8 cellular contexts compared by ENCODE assay signal in genomic region chr17:12021604-12022003, GRCh38. TPM values are rescaled to one million over a fixed set of nuclear protein-coding genes. Genes with fewer than 3 reads are reported as not detected.
A peak's percentile ranks its signal among the peaks of the same experiment; 100 is the strongest.
DNase-seq lines count a peak whose midpoint lies in the region; ATAC-seq, FAIRE-seq and TF ChIP-seq lines count a peak whose summit lies in the region.

No MANE protein-coding gene starts in this region.

- no peak overlapping the region for H3K4ac ChIP-seq in H1 (replicated peaks; ENCODE audit: insufficient read length, low read depth, low read length)

- no peaks in the 10 kb centered on the region for H3K9me3 Mint-ChIP-seq in CD8-positive, alpha-beta memory T cell

- H3K4me3 Mint-ChIP-seq in CD8-positive, alpha-beta memory T cell, result peak overlapping the region; percentile 81 to 94 (median 85)

- H2BK12ac ChIP-seq in H1 (ENCODE audit: low read depth, low read length), result no peak overlapping the region

- H2BK20ac ChIP-seq in H1 (ENCODE audit: low read length), result no peak overlapping the region

- H3K27ac Mint-ChIP-seq in CD8-positive, alpha-beta memory T cell, result peak overlapping the region; percentile 46 to 91 (median 84)

- 47% methylated on average over 1 of the region's 3 CpGs; no CpG with 5 or more reads in 1 of the 2 experiments for WGBS in H1 (ENCODE audit: extremely low coverage in 1 of 2, insufficient coverage in 1 of 2, insufficient read length in 1 of 2, insufficient replicate concordance in 2 of 2, low coverage in 1 of 2, low lambda C conversion rate in 2 of 2, missing lambda C conversion rate in 1 of 2), 2 experiments

- H3K79me1 ChIP-seq in H1 (ENCODE audit: low read depth, low read length), result peaks cover 3% of the 10 kb centered on the region

- no peak overlapping the region for H2BK15ac ChIP-seq in H1 (ENCODE audit: low read length)

- H3K23ac ChIP-seq in H1 (ENCODE audit: insufficient read length), result no peak overlapping the region

- H2BK120ac ChIP-seq in H1 (replicated peaks; ENCODE audit: low read depth, low read length), result no peak overlapping the region

- CTCF ChIA-PET in CD8-positive, alpha-beta memory T cell (lab: Charles Lee), result interaction anchor here (3.4 kb wide), 1 partner anchor 24 kb away, joined by 23 read pairs; the partner anchor contains the start of gene ZNF18
- CTCF ChIA-PET in H1 (lab: Charles Lee; ENCODE audit: partially characterized antibody), result no interaction called here

- peaks cover 46 to 63% (median 61%) of the 10 kb centered on the region in 3 donors for H3K4me1 Mint-ChIP-seq in CD8-positive, alpha-beta memory T cell

- H4K5ac ChIP-seq in H1 (ENCODE audit: insufficient read length, low read depth, low read length), result no peak overlapping the region

- ATAC-seq in esophagus mucosa (no peak), HG03095 (IDR thresholded peaks at IDR 0.05; ENCODE audit: unreplicated experiment) (no peak)

- peak overlapping the region in 3 of 4 experiments; percentile 59 to 85 (median 76); a peak in 3 of 7 replicates for H3K9ac ChIP-seq in H1 (replicated peaks in 1 of 4; ENCODE audit: extremely low read depth in 1 of 4, low read depth in 3 of 4, low read length in 3 of 4)

- no peaks in the 10 kb centered on the region for H3K27me3 ChIP-seq in CD8-positive, alpha-beta memory T cell (ENCODE audit: insufficient read depth, low read length, poor library complexity, severe bottlenecking)
- H3K27me3 ChIP-seq in MG63 (no peaks in the 10 kb centered on the region; the same call in 1 of the 2 replicates), H1 (replicated peaks in 1 of 4; ENCODE audit: control insufficient read depth in 3 of 4, extremely low read depth in 1 of 4, insufficient read depth in 3 of 4, low read length in 3 of 4) (no peaks in the 10 kb centered on the region; a peak in 1 of 7 replicates), neutrophil (peaks cover 26% of the 10 kb centered on the region)

- H2BK5ac ChIP-seq in H1 (ENCODE audit: low read depth, low read length), result no peak overlapping the region

- H3K79me2 ChIP-seq in H1 (ENCODE audit: control insufficient read depth in 1 of 2, insufficient read depth in 2 of 2, low read length in 2 of 2), result peaks cover 3 to 53% of the 10 kb centered on the region in 2 experiments; a peak in 3 of 4 replicates

- FAIRE-seq in H1 (lab: Jason Lieb, UNC), result no peak

- H3K36me3 ChIP-seq in CD8-positive, alpha-beta memory T cell (ENCODE audit: insufficient read depth, low read length), result no peaks in the 10 kb centered on the region
- H3K36me3 ChIP-seq in MG63 (peaks cover 8% of the 10 kb centered on the region; the same call in 1 of the 2 replicates), H1 (ENCODE audit: control insufficient read depth in 2 of 4, insufficient read depth in 4 of 4, low read length in 3 of 4) (no peaks in the 10 kb centered on the region), neutrophil (no peaks in the 10 kb centered on the region)

- POLR2A ChIA-PET in CD8-positive, alpha-beta memory T cell (lab: Charles Lee), result interaction anchor here (2.0 kb wide), 1 partner anchor 25 kb away, joined by 20 read pairs; the partner anchor contains the start of gene ZNF18
- POLR2A ChIA-PET in H1 (lab: Charles Lee; ENCODE audit: partially characterized antibody), result interaction anchor here (1.0 to 4.8 kb wide), 12 partner anchors 9 to 1273 kb away, joined by 3 to 49 read pairs (median 6); partner anchors contain the start of gene ZNF18

- TF ChIP-seq POLR2A in H1 (IDR thresholded peaks at IDR 0.05; ENCODE audit: control extremely low read depth in 1 of 2, low read depth in 2 of 2, low read length in 2 of 2) (no peak), erythroblast (IDR thresholded peaks at IDR 0.05; ENCODE audit: low read length) (no peak)

- H3K23me2 ChIP-seq in H1 (ENCODE audit: low read depth, low read length), result peaks cover 2% of the 10 kb centered on the region; the same call in 1 of the 2 replicates

- H3K56ac ChIP-seq in H1 (replicated peaks; ENCODE audit: insufficient read length, low read depth, low read length), result no peak overlapping the region

- no peak overlapping the region for H2AFZ ChIP-seq in H1 (ENCODE audit: low read length)

- H3K36me3 Mint-ChIP-seq in CD8-positive, alpha-beta memory T cell, result no peaks in the 10 kb centered on the region

- no peak overlapping the region for H3K27ac ChIP-seq in CD8-positive, alpha-beta memory T cell (ENCODE audit: low read depth, low read length)
- H3K27ac ChIP-seq in H1 (ENCODE audit: low read depth, low read length), result no peak overlapping the region
- no peak overlapping the region for H3K27ac ChIP-seq in neutrophil

- no peak overlapping the region for H3K14ac ChIP-seq in H1 (ENCODE audit: insufficient read length)

- H3K4me2 ChIP-seq in H1 (ENCODE audit: insufficient read depth in 1 of 2, low read depth in 2 of 2, low read length in 2 of 2), result peak overlapping the region; percentile 63 to 67

- no peak overlapping the region for H3K18ac ChIP-seq in H1 (ENCODE audit: extremely low read depth, low read length)

- TF ChIP-seq EP300 in H1 (IDR thresholded peaks at IDR 0.05; ENCODE audit: borderline replicate concordance in 1 of 2, low read depth in 2 of 2, low read length in 2 of 2), result no peak

- DNase-seq in CD8-positive, alpha-beta memory T cell, result no peak
- DNase-seq in MG63, result no peak
- no peak for DNase-seq in H1 (ENCODE audit: low read depth in 1 of 2, low spot score in 2 of 2)
- DNase-seq in DMS 273 (lab: John Stamatoyannopoulos, UW; ENCODE audit: unreplicated experiment), result no peak
- DNase-seq in erythroblast (lab: John Stamatoyannopoulos, UW), result no peak

- no peak overlapping the region for H4K91ac ChIP-seq in H1 (replicated peaks; ENCODE audit: insufficient read length, low read length)

- peaks cover 37% of the 10 kb centered on the region for H3K4me1 ChIP-seq in CD8-positive, alpha-beta memory T cell (ENCODE audit: insufficient read depth, low read length)
- peaks cover 0 to 3% (median 1%) of the 10 kb centered on the region in 4 experiments; a peak in 4 of 7 replicates for H3K4me1 ChIP-seq in H1 (replicated peaks in 1 of 4; ENCODE audit: control insufficient read depth in 3 of 4, insufficient read depth in 4 of 4, low read length in 3 of 4)
- peaks cover 20 to 21% of the 10 kb centered on the region in 2 experiments for H3K4me1 ChIP-seq in neutrophil (ENCODE audit: control insufficient read depth in 1 of 2, insufficient read depth in 1 of 2, low read depth in 1 of 2, low read length in 1 of 2)

- H4K8ac ChIP-seq in H1 (ENCODE audit: extremely low read depth, insufficient read depth, low read length), result no peak overlapping the region

- no peak for TF ChIP-seq RAD21 in H1 (IDR thresholded peaks at IDR 0.05 in 1 of 2, conservative IDR thresholded peaks at IDR 0.05 in 1 of 2; ENCODE audit: low read depth in 2 of 2, low read length in 2 of 2)

- no peaks in the 10 kb centered on the region for H3K27me3 Mint-ChIP-seq in CD8-positive, alpha-beta memory T cell

- H2AK5ac ChIP-seq in H1 (ENCODE audit: low read depth, low read length), result no peak overlapping the region

- H3K4me3 ChIP-seq in CD8-positive, alpha-beta memory T cell (ENCODE audit: low read length), result peak overlapping the region; percentile 42
- H3K4me3 ChIP-seq in MG63 (peak overlapping the region; percentile 55), H1 (ENCODE audit: extremely low read depth in 1 of 4, insufficient read depth in 2 of 4, low read depth in 3 of 4, low read length in 4 of 4) (peak overlapping the region; percentile 68 to 85 (median 77)), neutrophil (ENCODE audit: low read depth in 1 of 2, low read length in 1 of 2) (peak overlapping the region; percentile 72 to 82)

- H3K9me3 ChIP-seq in CD8-positive, alpha-beta memory T cell (ENCODE audit: low read length), result no peaks in the 10 kb centered on the region
- H3K9me3 ChIP-seq in MG63 (no peaks in the 10 kb centered on the region), H1 (ENCODE audit: insufficient read depth in 2 of 2, low read depth in 1 of 2, low read length in 1 of 2) (no peaks in the 10 kb centered on the region), neutrophil (no peaks in the 10 kb centered on the region)

- H4K20me1 ChIP-seq in H1 (replicated peaks in 1 of 2; ENCODE audit: control insufficient read depth in 1 of 2, insufficient read depth in 2 of 2, low read length in 2 of 2), result peaks cover 8 to 13% of the 10 kb centered on the region in 2 experiments

- TF ChIP-seq CTCF in H1 (IDR thresholded peaks at IDR 0.05; ENCODE audit: control extremely low read depth in 1 of 3, insufficient read depth in 1 of 3, low read depth in 1 of 3, low read length in 3 of 3) (no peak), neutrophil (IDR thresholded peaks at IDR 0.05) (no peak)

TF ChIP-seq in H1, 55 proteins besides CTCF, POLR2A, EP300 and RAD21 (continues in another document):
- no peak for TF ChIP-seq EZH2 (IDR thresholded peaks at IDR 0.05; ENCODE audit: low read depth, low read length, severe bottlenecking)
- no peak for TF ChIP-seq FOSL1 (IDR thresholded peaks at IDR 0.05; ENCODE audit: insufficient read depth, low read depth, low read length)
- TF ChIP-seq BACH1 (IDR thresholded peaks at IDR 0.05; ENCODE audit: low read length), result no peak

RNA-seq across cellular contexts. Expression of gene MAP2K4, which starts 0.9 kb away (rescaled TPM):
- total RNA-seq in CD8-positive, alpha-beta memory T cell, result 10 to 100 TPM; 45.9 to 46.2 TPM
- 30.3 TPM for polyA plus RNA-seq in CD8-positive, alpha-beta memory T cell
- total RNA-seq in MG63 (2014; rRNA removed; shearing (Covaris generic); ENCODE audit: low replicate concordance), result 22.9 and 32.4 TPM in 2 replicates
- total RNA-seq in H1 (2021; fragmentation: NEBNext Ultra II Directional; extraction: Animal tissue kit (Norgen Biotek cat#: 25700)), result 37.3 and 39.1 TPM in 2 replicates
- 6.7 and 14.2 TPM in 2 replicates for polyA plus RNA-seq in H1 (2011; rRNA removed)
- 14.1 TPM for polyA plus RNA-seq in H1 (2011; cell fraction: cytosol; rRNA removed)
- polyA plus RNA-seq in H1 (2011; cell fraction: nucleus; rRNA removed), result 7.9 TPM
- polyA plus RNA-seq in H1 (2012, experiment 1 of 2), result 13.7 to 22.6 TPM (median 16.6 TPM) in 4 replicates
- 1.6 TPM for polyA plus RNA-seq in H1 (2012, experiment 2 of 2)
- polyA plus RNA-seq in H1 (2013, experiment 1 of 2), result 16.6 TPM
- polyA plus RNA-seq in H1 (2013, experiment 2 of 2), result 17.9 TPM
- polyA minus RNA-seq in H1 (2011; rRNA and poly(A)+ RNA removed), result 26.5 and 38.3 TPM in 2 replicates
- 12.8 TPM for polyA minus RNA-seq in H1 (2011; cell fraction: cytosol; rRNA and poly(A)+ RNA removed)
- 26.2 TPM for polyA minus RNA-seq in H1 (2011; cell fraction: nucleus; rRNA and poly(A)+ RNA removed)
- 29.7 TPM for total RNA-seq in esophagus mucosa

RNA-seq across cellular contexts. Expression of gene ZNF18, which starts 24.3 kb away (rescaled TPM):
- 1 to 10 TPM; 5.7 to 7.2 TPM for total RNA-seq in CD8-positive, alpha-beta memory T cell
- 9.1 TPM for polyA plus RNA-seq in CD8-positive, alpha-beta memory T cell
- total RNA-seq in MG63 (2014; rRNA removed; shearing (Covaris generic); ENCODE audit: low replicate concordance), result 10.2 and 19.1 TPM in 2 replicates
- total RNA-seq in H1 (2021; fragmentation: NEBNext Ultra II Directional; extraction: Animal tissue kit (Norgen Biotek cat#: 25700)), result 9.3 and 9.9 TPM in 2 replicates
- 2.9 and 3.0 TPM in 2 replicates for polyA plus RNA-seq in H1 (2011; rRNA removed)
- 5.2 TPM for polyA plus RNA-seq in H1 (2011; cell fraction: cytosol; rRNA removed)
- polyA plus RNA-seq in H1 (2011; cell fraction: nucleus; rRNA removed), result 6.7 TPM
- 5.0 to 8.5 TPM (median 7.0 TPM) in 4 replicates for polyA plus RNA-seq in H1 (2012, experiment 1 of 2)
- 2.8 TPM for polyA plus RNA-seq in H1 (2012, experiment 2 of 2)
- 7.2 TPM for polyA plus RNA-seq in H1 (2013, experiment 1 of 2)
- polyA plus RNA-seq in H1 (2013, experiment 2 of 2), result 6.4 TPM
- polyA minus RNA-seq in H1 (2011; rRNA and poly(A)+ RNA removed), result 9.3 and 10.0 TPM in 2 replicates
- polyA minus RNA-seq in H1 (2011; cell fraction: cytosol; rRNA and poly(A)+ RNA removed), result 6.0 TPM
- polyA minus RNA-seq in H1 (2011; cell fraction: nucleus; rRNA and poly(A)+ RNA removed), result 7.0 TPM
- total RNA-seq in esophagus mucosa, result 6.1 TPM
